ENCODE assay signal across 18 cellular contexts in the genomic region with DNA sequence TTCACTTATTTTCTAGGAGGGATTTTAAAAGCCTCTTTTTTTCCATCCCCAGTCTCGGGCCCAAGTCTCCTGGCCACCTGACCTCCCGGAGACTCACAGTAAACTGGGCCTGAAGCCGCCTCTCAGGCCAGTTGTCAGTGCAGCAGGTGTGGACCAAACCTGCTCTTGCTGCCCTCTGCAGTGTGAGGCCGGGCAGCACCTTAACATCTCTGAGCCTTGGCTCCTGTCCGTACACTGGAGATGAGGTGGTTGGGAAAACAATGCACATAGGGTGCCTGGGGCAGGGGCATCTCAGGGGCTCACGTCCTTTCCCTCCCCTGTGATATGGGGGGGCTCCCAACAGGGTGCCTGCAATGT. TPM values are rescaled to one million over a fixed set of nuclear protein-coding genes. Genes with fewer than 3 reads are reported as not detected.
DNase-seq lines count a peak whose midpoint lies in the region; ATAC-seq and TF ChIP-seq lines count a peak whose summit lies in the region.
"Had no signal": no experiment of that assay in that cellular context is flagged by ENCODE, and none has a peak within 500 bp of the region (broad histone marks: within the 10 kb centered on the region; RNA-seq: fewer than 3 reads in every experiment).

No MANE protein-coding gene starts in this region.

- H3K27me3 ChIP-seq in H7 (ENCODE audit: control insufficient read depth, insufficient read depth, low read length), result no peaks in the 10 kb centered on the region
- no peaks in the 10 kb centered on the region for H3K27me3 ChIP-seq in WERI-Rb-1 (ENCODE audit: insufficient read depth, low read depth, severe bottlenecking)
- H3K27me3 ChIP-seq in endodermal cell (ENCODE audit: control insufficient read depth, insufficient read depth, low read length, poor library complexity, severe bottlenecking), result no peaks in the 10 kb centered on the region

- H3K27ac ChIP-seq in WERI-Rb-1 (peak overlapping the region; percentile 44; the same call in 1 of the 2 replicates), endodermal cell (ENCODE audit: low read depth, low read length) (no peak overlapping the region)
- H3K27ac ChIP-seq: A549, HL-60 had no signal

- peaks cover 44% of the 10 kb centered on the region for H3K36me3 Mint-ChIP-seq in endodermal cell (ENCODE audit: low read depth)
- H3K36me3 Mint-ChIP-seq: CD8-positive, alpha-beta memory T cell had no signal

- no peak overlapping the region for H3K4me3 Mint-ChIP-seq in endodermal cell
- H3K4me3 Mint-ChIP-seq: CD8-positive, alpha-beta memory T cell had no signal

- no peak for ATAC-seq in HG02884 (IDR thresholded peaks at IDR 0.05; ENCODE audit: unreplicated experiment)
- ATAC-seq in HG02973 (IDR thresholded peaks at IDR 0.05; ENCODE audit: unreplicated experiment), result no peak

- H3K27ac Mint-ChIP-seq in endodermal cell, result no peak overlapping the region
- H3K27ac Mint-ChIP-seq: CD8-positive, alpha-beta memory T cell had no signal

- H3K9ac ChIP-seq in endodermal cell (ENCODE audit: extremely low read depth, low read length, poor library complexity, severe bottlenecking), result no peak overlapping the region

- H3K4me3 ChIP-seq in H7 (ENCODE audit: insufficient read depth, low read depth, low read length) (no peak overlapping the region), WERI-Rb-1 (ENCODE audit: low read depth, low read length) (no peak overlapping the region), endodermal cell (ENCODE audit: low read length) (no peak overlapping the region)
- H3K4me3 ChIP-seq: A549 had no signal

- H3K4me1 ChIP-seq in endodermal cell (ENCODE audit: control insufficient read depth, insufficient read depth, low read length), result no peaks in the 10 kb centered on the region
- H3K4me1 ChIP-seq: A549, Caco-2 had no signal

- DNase-seq in ELF-1 (ENCODE audit: low read depth, low spot score) (peak; percentile 41), H7 (peak; percentile 77), WERI-Rb-1 (no peak), endodermal cell (no peak), hypothalamus (lab: John Stamatoyannopoulos, UW) (no peak)
- DNase-seq: Caco-2; CD8-positive, alpha-beta memory T cell; DMS79 treated with DMSO at 0.1 percent for 48 hours; EL; GDM1; IMR-90; Kasumi-1; KBM-7 had no signal

- H3K36me3 ChIP-seq in H7 (replicated peaks; ENCODE audit: control insufficient read depth, insufficient read depth, low read length) (peaks cover 6% of the 10 kb centered on the region; the same call in 1 of the 2 replicates), WERI-Rb-1 (peaks cover 18% of the 10 kb centered on the region), endodermal cell (ENCODE audit: control insufficient read depth, insufficient read depth, low read length) (peaks cover 36% of the 10 kb centered on the region)

- 82 to 91% methylated on average over 4 to 6 of the region's 6 CpGs for WGBS in endodermal cell (ENCODE audit: insufficient coverage in 1 of 2, insufficient read length in 1 of 2), 2 experiments

- H3K9me3 Mint-ChIP-seq in endodermal cell, result no peaks in the 10 kb centered on the region
- H3K9me3 Mint-ChIP-seq: CD8-positive, alpha-beta memory T cell had no signal

- H3K9me3 ChIP-seq in WERI-Rb-1 (ENCODE audit: severe bottlenecking), result no peaks in the 10 kb centered on the region
- no peaks in the 10 kb centered on the region for H3K9me3 ChIP-seq in endodermal cell (ENCODE audit: control insufficient read depth, low read length)
- H3K9me3 ChIP-seq: A549, Caco-2 had no signal

- no peaks in the 10 kb centered on the region for H3K27me3 Mint-ChIP-seq in endodermal cell (ENCODE audit: insufficient read depth)

- TF ChIP-seq CTCF in WERI-Rb-1 (IDR thresholded peaks at IDR 0.05; ENCODE audit: low read depth, low read length), result no peak
- TF ChIP-seq CTCF in endodermal cell (conservative IDR thresholded peaks at IDR 0.05), result peak; percentile 36

- H3K4me1 Mint-ChIP-seq in endodermal cell, result peaks cover 26% of the 10 kb centered on the region
- H3K4me1 Mint-ChIP-seq: CD8-positive, alpha-beta memory T cell had no signal

RNA-seq across cellular contexts. Expression of a gene that starts 45.1 kb away (rescaled TPM):
- total RNA-seq in H7 (2014; rRNA removed; shearing (Covaris generic)), result 17.7 and 20.2 TPM in 2 replicates
- total RNA-seq in endodermal cell, result 10 to 100 TPM; 57.5 to 69.2 TPM
- 45.2 TPM for polyA plus RNA-seq in endodermal cell (2013, experiment 1 of 2)
- polyA plus RNA-seq in endodermal cell (2013, experiment 2 of 2), result 35.4 TPM
- total RNA-seq: CD8-positive, alpha-beta memory T cell; IMR-90 had no signal
- polyA plus RNA-seq: AG04450; CD8-positive, alpha-beta memory T cell had no signal

Comparison
In these comparisons a context has a peak if more than half of its experiments do, and no peak if none do; other contexts are left out.
1. DNase-seq: peak in ELF-1 (single experiment) and H7 (single experiment); none in WERI-Rb-1 (single experiment), endodermal cell (single experiment) and hypothalamus (0 of 51).